Comparison of ENCODE assay signal across 19 cellular contexts in the genomic region with DNA sequence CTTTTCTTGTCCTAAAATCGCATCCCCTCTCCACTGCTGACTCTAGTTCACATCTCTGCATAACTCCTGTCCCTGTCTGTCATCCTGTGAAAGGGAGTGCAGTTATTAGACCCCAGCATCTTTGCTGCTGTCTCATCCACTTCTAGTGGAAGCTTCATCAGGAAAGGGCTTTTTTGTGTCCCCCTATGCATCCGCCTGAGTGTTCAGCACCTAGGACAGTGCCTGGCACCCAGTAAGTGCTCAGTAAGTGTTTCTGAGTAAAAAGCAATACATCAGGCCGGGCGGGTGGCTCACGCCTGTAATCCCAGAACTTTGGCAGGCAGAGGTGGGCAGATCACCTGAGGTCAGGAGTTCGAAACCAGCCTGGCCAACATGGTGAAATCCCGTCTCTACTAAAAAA.
A peak's percentile ranks its signal among the peaks of the same experiment; 100 is the strongest.
DNase-seq lines count a peak whose midpoint lies in the region; ATAC-seq lines count a peak whose summit lies in the region.
"Had no signal": no experiment of that assay in that cellular context is flagged by ENCODE, and none has a peak within 500 bp of the region (broad histone marks: within the 10 kb centered on the region; RNA-seq: fewer than 3 reads in every experiment).

No MANE protein-coding gene starts in this region.

- H3K27me3 Mint-ChIP-seq in activated naive CD4-positive, alpha-beta T cell treated with anti-CD3 and anti-CD28 coated beads for 36 hours (ENCODE audit: low read depth), result peaks cover 9% of the 10 kb centered on the region
- no peaks in the 10 kb centered on the region for H3K27me3 Mint-ChIP-seq in activated naive CD4-positive, alpha-beta T cell treated with anti-CD3 and anti-CD28 coated beads, Interleukin-2, amount 10 ng/mL, durations not matched to agents 7 days and 5 days

- peak; percentile 7 for DNase-seq in activated naive CD4-positive, alpha-beta T cell treated with anti-CD3 and anti-CD28 coated beads for 36 hours
- DNase-seq in activated naive CD4-positive, alpha-beta T cell treated with anti-CD3 and anti-CD28 coated beads, Interleukin-2, amount 10 ng/mL, durations not matched to agents 7 days and 5 days, result no peak
- DNase-seq in NCI-H460 (ENCODE audit: extremely low read depth, low read depth) (peak; percentile 14), dermis blood vessel endothelial cell (peak; percentile 6), sciatic nerve (ENCODE audit: low spot score) (peak; percentile 34)
- DNase-seq in effector CD8-positive, alpha-beta T cell (lab: John Stamatoyannopoulos, UW), result no peak
- DNase-seq: ACHN; activated CD4-positive, alpha-beta T cell treated with anti-CD3 and anti-CD28 coated beads for 4 hours; anterior cingulate cortex; H7; kidney; MG63; NCI-H510A treated with DMSO at 0.1 percent for 48 hours; NK-92 treated with Interleukin-12 subunit alpha and Interleukin-12 subunit beta, amount 100 ng/mL, for 24 hours; T-helper 17 cell had no signal

- H3K27ac Mint-ChIP-seq in activated naive CD4-positive, alpha-beta T cell treated with anti-CD3 and anti-CD28 coated beads for 36 hours, result no peak overlapping the region
- no peak overlapping the region for H3K27ac Mint-ChIP-seq in activated naive CD4-positive, alpha-beta T cell treated with anti-CD3 and anti-CD28 coated beads, Interleukin-2, amount 10 ng/mL, durations not matched to agents 7 days and 5 days
- H3K27ac Mint-ChIP-seq: activated naive CD4-positive, alpha-beta T cell treated with anti-CD3 and anti-CD28 coated beads, Interleukin-2, amount 50 U/mL, for 72 hours; activated T-helper 1 cell treated with anti-CD3 and anti-CD28 coated beads, Interleukin-12 subunit alpha, Interleukin-12 subunit beta, Interleukin-2, Interleukin-4 antibody, amounts not matched to agents 30 ng/mL and 10 ng/mL and 1 ng/mL, durations not matched to agents 14 hours and 24 hours and 36 hours; T-helper 17 cell had no signal

- H3K4me3 Mint-ChIP-seq in activated naive CD4-positive, alpha-beta T cell treated with anti-CD3 and anti-CD28 coated beads for 36 hours, result no peak overlapping the region
- no peak overlapping the region for H3K4me3 Mint-ChIP-seq in activated naive CD4-positive, alpha-beta T cell treated with anti-CD3 and anti-CD28 coated beads, Interleukin-2, amount 10 ng/mL, durations not matched to agents 7 days and 5 days
- H3K4me3 Mint-ChIP-seq: activated T-helper 1 cell treated with anti-CD3 and anti-CD28 coated beads, Interleukin-12 subunit alpha, Interleukin-12 subunit beta, Interleukin-2, Interleukin-4 antibody, amounts not matched to agents 30 ng/mL and 10 ng/mL and 1 ng/mL, durations not matched to agents 14 hours and 24 hours and 36 hours; T-helper 17 cell had no signal

- CTCF ChIA-PET in activated naive CD4-positive, alpha-beta T cell treated with anti-CD3 and anti-CD28 coated beads for 36 hours (lab: Charles Lee), result no interaction called here
- CTCF ChIA-PET in activated naive CD4-positive, alpha-beta T cell treated with anti-CD3 and anti-CD28 coated beads, Interleukin-2, amount 10 ng/mL, durations not matched to agents 7 days and 5 days (lab: Charles Lee), result no interaction called here

- H3K4me1 Mint-ChIP-seq in activated naive CD4-positive, alpha-beta T cell treated with anti-CD3 and anti-CD28 coated beads for 36 hours (ENCODE audit: low read depth), result no peaks in the 10 kb centered on the region
- H3K4me1 Mint-ChIP-seq in activated naive CD4-positive, alpha-beta T cell treated with anti-CD3 and anti-CD28 coated beads, Interleukin-2, amount 10 ng/mL, durations not matched to agents 7 days and 5 days, result no peaks in the 10 kb centered on the region
- H3K4me1 Mint-ChIP-seq: T-helper 17 cell had no signal

- peaks cover 5% of the 10 kb centered on the region for H3K9me3 Mint-ChIP-seq in activated naive CD4-positive, alpha-beta T cell treated with anti-CD3 and anti-CD28 coated beads for 36 hours
- H3K9me3 Mint-ChIP-seq in activated naive CD4-positive, alpha-beta T cell treated with anti-CD3 and anti-CD28 coated beads, Interleukin-2, amount 10 ng/mL, durations not matched to agents 7 days and 5 days, result peaks cover 4% of the 10 kb centered on the region

- no peak for ATAC-seq in sciatic nerve
- ATAC-seq in HG02610 (IDR thresholded peaks at IDR 0.05; ENCODE audit: unreplicated experiment), result no peak
- no peak for ATAC-seq in GM19452 (IDR thresholded peaks at IDR 0.05; ENCODE audit: unreplicated experiment)
- ATAC-seq: activated naive CD4-positive, alpha-beta T cell treated with anti-CD3 and anti-CD28 coated beads, Interleukin-2, amount 50 U/mL, for 72 hours; T-helper 17 cell had no signal

- peaks cover 1% of the 10 kb centered on the region for H3K36me3 Mint-ChIP-seq in activated naive CD4-positive, alpha-beta T cell treated with anti-CD3 and anti-CD28 coated beads for 36 hours (ENCODE audit: low read depth)
- no peaks in the 10 kb centered on the region for H3K36me3 Mint-ChIP-seq in activated naive CD4-positive, alpha-beta T cell treated with anti-CD3 and anti-CD28 coated beads, Interleukin-2, amount 10 ng/mL, durations not matched to agents 7 days and 5 days

- intact Hi-C loops in activated naive CD4-positive, alpha-beta T cell treated with anti-CD3 and anti-CD28 coated beads for 36 hours (cut with micrococcal nuclease), result no loop called here
- intact Hi-C loops in sciatic nerve (cut with DNase I), result no loop called here

Comparison
In these comparisons a context has a peak if more than half of its experiments do, and no peak if none do; other contexts are left out.
1. DNase-seq: peak in activated naive CD4-positive, alpha-beta T cell treated with anti-CD3 and anti-CD28 coated beads for 36 hours (single experiment), NCI-H460 (single experiment), dermis blood vessel endothelial cell (single experiment) and sciatic nerve (single experiment); none in activated naive CD4-positive, alpha-beta T cell treated with anti-CD3 and anti-CD28 coated beads, Interleukin-2, amount 10 ng/mL, durations not matched to agents 7 days and 5 days (single experiment) and effector CD8-positive, alpha-beta T cell (single experiment).